ENCODE assay signal across 9 cellular contexts in genomic region chr17:42018339-42018738, GRCh38. TPM values are rescaled to one million over a fixed set of nuclear protein-coding genes. Genes with fewer than 3 reads are reported as not detected.
A peak's percentile ranks its signal among the peaks of the same experiment; 100 is the strongest.
DNase-seq lines count a peak whose midpoint lies in the region; ATAC-seq, FAIRE-seq and TF ChIP-seq lines count a peak whose summit lies in the region.
"Had no signal": no experiment of that assay in that cellular context is flagged by ENCODE, and none has a peak within 500 bp of the region (broad histone marks: within the 10 kb centered on the region; RNA-seq: fewer than 3 reads in every experiment).

No MANE protein-coding gene starts in this region.

- TF ChIP-seq CTCF in left ventricle myocardium inferior (IDR thresholded peaks at IDR 0.05; ENCODE audit: borderline replicate concordance) (no peak), kidney (IDR thresholded peaks at IDR 0.05; ENCODE audit: borderline replicate concordance, extremely low read depth, insufficient read depth) (no peak), omental fat pad (IDR thresholded peaks at IDR 0.05) (no peak)

- WGBS in urinary bladder: 21% methylated on average over 3 of the region's 3 CpGs

- peaks cover 48% of the 10 kb centered on the region for H3K36me3 Mint-ChIP-seq in activated T-helper 17 cell treated with anti-CD3 and anti-CD28 coated beads, Interleukin-2, amount 50 U/mL, for 72 hours (ENCODE audit: low read depth)

- peak overlapping the region; percentile 84 for H3K4me3 ChIP-seq in left ventricle myocardium inferior
- H3K4me3 ChIP-seq in kidney (ENCODE audit: low read length in 2 of 2): peak overlapping the region; percentile 97 to 98
- peak overlapping the region; percentile 87 for H3K4me3 ChIP-seq in urinary bladder (ENCODE audit: low read depth, low read length)

- H3K27ac ChIP-seq in left ventricle myocardium inferior (replicated peaks): peak overlapping the region; percentile 90
- H3K27ac ChIP-seq in kidney (ENCODE audit: low read depth in 2 of 2, low read length in 2 of 2): peak overlapping the region in 1 of 2 donors; percentile 95
- H3K27ac ChIP-seq in urinary bladder (ENCODE audit: low read depth): no peak overlapping the region

- no peaks in the 10 kb centered on the region for H3K9me3 ChIP-seq in left ventricle myocardium inferior (replicated peaks)
- no peaks in the 10 kb centered on the region for H3K9me3 ChIP-seq in kidney (ENCODE audit: control insufficient read depth in 1 of 2, low read length in 2 of 2)

- peaks cover 78% of the 10 kb centered on the region for H3K4me1 ChIP-seq in left ventricle myocardium inferior
- peaks cover 28 to 31% of the 10 kb centered on the region in 2 donors for H3K4me1 ChIP-seq in kidney (ENCODE audit: control insufficient read depth in 1 of 2, insufficient read depth in 1 of 2, low read depth in 1 of 2, low read length in 2 of 2)
- H3K4me1 ChIP-seq in urinary bladder (ENCODE audit: insufficient read depth): no peaks in the 10 kb centered on the region

- ATAC-seq in activated T-helper 17 cell treated with anti-CD3 and anti-CD28 coated beads, Interleukin-2, amount 50 U/mL, for 72 hours (replicated peaks): no peak
- no peak for ATAC-seq in omental fat pad (ENCODE audit: low FRiP score)

- no peaks in the 10 kb centered on the region for H3K27me3 Mint-ChIP-seq in activated T-helper 17 cell treated with anti-CD3 and anti-CD28 coated beads, Interleukin-2, amount 50 U/mL, for 72 hours

- H3K9me3 Mint-ChIP-seq in activated T-helper 17 cell treated with anti-CD3 and anti-CD28 coated beads, Interleukin-2, amount 50 U/mL, for 72 hours: no peaks in the 10 kb centered on the region

- intact Hi-C loops in left ventricle myocardium inferior (cut with micrococcal nuclease) (no loop called here), cardiac septum (cut with DNase I) (no loop called here), kidney (cut with DNase I) (no loop called here)

- FAIRE-seq in kidney (lab: Jason Lieb, UNC) (no peak), frontal cortex (lab: Jason Lieb, UNC) (no peak)
- FAIRE-seq: TTC549 had no signal

- peak overlapping the region; percentile 94 for H3K4me3 Mint-ChIP-seq in activated T-helper 17 cell treated with anti-CD3 and anti-CD28 coated beads, Interleukin-2, amount 50 U/mL, for 72 hours

- peaks cover 19% of the 10 kb centered on the region for H3K36me3 ChIP-seq in left ventricle myocardium inferior
- H3K36me3 ChIP-seq in kidney (ENCODE audit: control insufficient read depth in 1 of 2, insufficient read depth in 2 of 2, low read length in 2 of 2): peaks cover 0 to 5% of the 10 kb centered on the region in 2 donors
- H3K36me3 ChIP-seq in urinary bladder (ENCODE audit: insufficient read depth): peaks cover 3% of the 10 kb centered on the region

- peak overlapping the region in 1 of 2 donors; percentile 100 for H3K9ac ChIP-seq in kidney (ENCODE audit: low read length in 2 of 2)

- peaks cover 36% of the 10 kb centered on the region for H3K4me1 Mint-ChIP-seq in activated T-helper 17 cell treated with anti-CD3 and anti-CD28 coated beads, Interleukin-2, amount 50 U/mL, for 72 hours

- H3K27ac Mint-ChIP-seq in activated T-helper 17 cell treated with anti-CD3 and anti-CD28 coated beads, Interleukin-2, amount 50 U/mL, for 72 hours: peak overlapping the region; percentile 97

- DNase-seq in left ventricle myocardium inferior (no peak), cardiac septum (ENCODE audit: low spot score) (no peak), kidney (no peak), NCI-H1105 treated with DMSO at 0.1 percent for 48 hours (lab: John Stamatoyannopoulos, UW) (no peak), frontal cortex (ENCODE audit: low spot score in 2 of 2) (no peak), omental fat pad (ENCODE audit: low spot score) (no peak)

- no peaks in the 10 kb centered on the region for H3K27me3 ChIP-seq in left ventricle myocardium inferior (ENCODE audit: low read depth)

RNA-seq across cellular contexts. Expression of gene DNAJC7, which starts 1.1 kb away (rescaled TPM):
- total RNA-seq in left ventricle myocardium inferior (71.2 TPM), cardiac septum (77.4 TPM), kidney (88.1 TPM), urinary bladder (69.9 TPM), frontal cortex (91.3 TPM), omental fat pad (10 to 100 TPM; 46.5 to 72.5 (median 70.7) TPM)
- 100 to 1,000 TPM in 1 of 2 donors, 10 to 100 TPM in 1; 79.5 to 118 TPM for total RNA-seq in activated T-helper 17 cell treated with anti-CD3 and anti-CD28 coated beads, Interleukin-2, amount 50 U/mL, for 72 hours
- polyA plus RNA-seq in kidney (ENCODE audit: insufficient read depth, low read depth, low replicate concordance) (141 TPM), urinary bladder (55.2 TPM)

RNA-seq across cellular contexts. Expression of gene NKIRAS2, which starts 1.6 kb away (rescaled TPM):
- total RNA-seq in left ventricle myocardium inferior: 50.9 TPM
- 50.7 TPM for total RNA-seq in cardiac septum
- total RNA-seq in activated T-helper 17 cell treated with anti-CD3 and anti-CD28 coated beads, Interleukin-2, amount 50 U/mL, for 72 hours: 10 to 100 TPM; 12.0 to 14.9 TPM
- 26.8 TPM for total RNA-seq in kidney
- polyA plus RNA-seq in kidney (ENCODE audit: insufficient read depth, low read depth, low replicate concordance): 21.2 TPM
- 14.4 TPM for total RNA-seq in urinary bladder
- polyA plus RNA-seq in urinary bladder: 52.0 TPM
- 31.4 TPM for total RNA-seq in frontal cortex
- total RNA-seq in omental fat pad: 10 to 100 TPM; 27.8 to 39.3 (median 30.4) TPM

RNA-seq across cellular contexts. Expression of gene C17orf113, which starts 32.1 kb away (rescaled TPM):
- total RNA-seq in left ventricle myocardium inferior (0.63 TPM), cardiac septum (0.43 TPM), kidney (3.8 TPM), urinary bladder (0.95 TPM), frontal cortex (3.7 TPM), omental fat pad (under 1 TPM; 0.09 to 0.63 (median 0.19) TPM)
- total RNA-seq in activated T-helper 17 cell treated with anti-CD3 and anti-CD28 coated beads, Interleukin-2, amount 50 U/mL, for 72 hours: under 1 TPM; 0.06 to 0.32 TPM
- polyA plus RNA-seq in kidney (ENCODE audit: insufficient read depth, low read depth, low replicate concordance) (1.1 TPM), urinary bladder (1.5 TPM)

RNA-seq across cellular contexts. Expression of gene CNP, which starts 51.7 kb away (rescaled TPM):
- total RNA-seq in left ventricle myocardium inferior (24.9 TPM), cardiac septum (24.2 TPM), kidney (87.5 TPM), urinary bladder (28.7 TPM), frontal cortex (50.5 TPM), omental fat pad (10 to 100 TPM; 42.2 to 62.9 (median 49.8) TPM)
- 10 to 100 TPM; 51.4 to 82.9 TPM for total RNA-seq in activated T-helper 17 cell treated with anti-CD3 and anti-CD28 coated beads, Interleukin-2, amount 50 U/mL, for 72 hours
- polyA plus RNA-seq in kidney (ENCODE audit: insufficient read depth, low read depth, low replicate concordance) (64.0 TPM), urinary bladder (66.6 TPM)
